Comparison of ENCODE assay signal across 9 cellular contexts in the genomic region with DNA sequence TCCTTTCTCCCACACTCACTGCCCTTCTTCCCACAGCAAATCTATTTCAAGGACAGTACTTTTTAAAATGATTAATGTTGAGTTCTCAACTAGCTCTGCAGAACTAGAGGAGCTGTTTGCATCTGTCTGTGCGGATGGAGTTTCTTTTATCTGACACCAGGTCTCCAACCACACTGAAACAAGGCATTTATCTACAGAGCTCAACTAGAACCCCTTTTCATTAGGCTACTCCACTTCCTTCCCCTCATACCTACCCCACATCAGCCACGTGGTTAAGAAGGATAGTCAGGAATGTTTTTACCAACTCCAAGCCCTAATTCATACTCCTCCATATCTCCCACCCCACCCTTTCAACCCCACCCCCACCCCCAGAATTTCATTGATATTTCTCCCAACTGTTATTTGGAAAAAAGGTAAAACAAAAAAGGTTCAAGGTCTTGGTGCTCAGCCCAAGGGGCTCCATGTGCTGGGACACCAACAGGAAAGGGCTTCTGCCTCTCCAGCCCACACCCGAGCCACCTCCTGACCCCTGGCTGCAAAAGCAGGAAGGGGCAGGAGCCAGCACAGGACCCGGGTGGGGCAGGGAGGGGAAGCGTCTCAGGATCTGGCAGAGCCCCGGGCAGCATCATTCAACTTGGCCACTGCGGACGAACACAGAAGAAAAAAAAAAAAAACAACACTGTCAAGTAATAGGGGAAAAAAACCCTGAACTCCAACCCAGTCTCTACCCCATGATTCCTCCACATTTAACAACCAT. TPM values are rescaled to one million over a fixed set of nuclear protein-coding genes. Genes with fewer than 3 reads are reported as not detected.
A peak's percentile ranks its signal among the peaks of the same experiment; 100 is the strongest.
DNase-seq lines count a peak whose midpoint lies in the region; ATAC-seq and TF ChIP-seq lines count a peak whose summit lies in the region.
"Had no signal": no experiment of that assay in that cellular context is flagged by ENCODE, and none has a peak within 500 bp of the region (broad histone marks: within the 10 kb centered on the region; RNA-seq: fewer than 3 reads in every experiment).

No MANE protein-coding gene starts in this region.

- 15% methylated on average over 8 of the region's 8 CpGs for WGBS in right cardiac atrium
- 75% methylated on average over 5 of the region's 8 CpGs for WGBS in smooth muscle cell (ENCODE audit: low lambda C conversion rate)

- peak overlapping the region; percentile 60 for H3K27ac Mint-ChIP-seq in HFFc6
- H3K27ac Mint-ChIP-seq in activated naive CD8-positive, alpha-beta T cell: peak overlapping the region; percentile 87

- H3K9ac ChIP-seq in smooth muscle cell (ENCODE audit: low read depth): no peak overlapping the region

- peaks cover 45% of the 10 kb centered on the region for H3K4me1 Mint-ChIP-seq in HFFc6 (ENCODE audit: low read depth)
- H3K4me1 Mint-ChIP-seq in activated naive CD8-positive, alpha-beta T cell (ENCODE audit: low read depth): peaks cover 62% of the 10 kb centered on the region

- no peaks in the 10 kb centered on the region for H3K27me3 Mint-ChIP-seq in HFFc6 (ENCODE audit: insufficient read depth)
- H3K27me3 Mint-ChIP-seq in activated naive CD8-positive, alpha-beta T cell: no peaks in the 10 kb centered on the region

- H3K36me3 ChIP-seq in smooth muscle cell (ENCODE audit: low read depth): peaks cover 8% of the 10 kb centered on the region

- ATAC-seq in right cardiac atrium (peak; percentile 80 to 87), HG02973 (IDR thresholded peaks at IDR 0.05; ENCODE audit: unreplicated experiment) (no peak), omental fat pad (ENCODE audit: low FRiP score) (no peak), GM19467 (IDR thresholded peaks at IDR 0.05; ENCODE audit: unreplicated experiment) (no peak)

- H3K36me3 Mint-ChIP-seq in HFFc6 (ENCODE audit: low read depth): peaks cover 53% of the 10 kb centered on the region
- peaks cover 21% of the 10 kb centered on the region for H3K36me3 Mint-ChIP-seq in activated naive CD8-positive, alpha-beta T cell

- intact Hi-C loops in right cardiac atrium (cut with DNase I): loop anchor here in 3 of 4 donors (5.0 to 10.0 kb wide), 2 partner anchors 45 to 58 kb away; a partner anchor contains a TSS

- no peak overlapping the region for H3K4me3 ChIP-seq in right cardiac atrium (ENCODE audit: low read length)
- H3K4me3 ChIP-seq in smooth muscle cell: no peak overlapping the region
- H3K4me3 ChIP-seq: SJSA1 had no signal

- H3K27ac ChIP-seq in right cardiac atrium (ENCODE audit: low read length) (peak overlapping the region; percentile 42), smooth muscle cell (ENCODE audit: low read depth) (peak overlapping the region; percentile 12)
- H3K27ac ChIP-seq: SJSA1 had no signal

- peaks cover 4% of the 10 kb centered on the region for H3K79me2 ChIP-seq in smooth muscle cell (ENCODE audit: low read depth)

- peaks cover 25% of the 10 kb centered on the region for H3F3A ChIP-seq in smooth muscle cell (ENCODE audit: low read depth)

- peaks cover 18% of the 10 kb centered on the region for H4K20me1 ChIP-seq in smooth muscle cell (ENCODE audit: low read depth)

- no peak overlapping the region for H3K4me3 Mint-ChIP-seq in HFFc6
- H3K4me3 Mint-ChIP-seq in activated naive CD8-positive, alpha-beta T cell: peak overlapping the region; percentile 46

- no peak overlapping the region for H3K4me2 ChIP-seq in smooth muscle cell

- H3K4me1 ChIP-seq in right cardiac atrium (ENCODE audit: control insufficient read depth, insufficient read depth, low read length): peaks cover 5% of the 10 kb centered on the region
- H3K4me1 ChIP-seq in smooth muscle cell (ENCODE audit: low read depth): no peaks in the 10 kb centered on the region

- no peaks in the 10 kb centered on the region for H3K9me3 Mint-ChIP-seq in HFFc6
- H3K9me3 Mint-ChIP-seq in activated naive CD8-positive, alpha-beta T cell (ENCODE audit: low read depth): no peaks in the 10 kb centered on the region

- TF ChIP-seq CTCF in HFFc6 (IDR thresholded peaks at IDR 0.05): no peak
- TF ChIP-seq CTCF in smooth muscle cell (IDR thresholded peaks at IDR 0.05; ENCODE audit: borderline replicate concordance, insufficient read depth, poor library complexity, severe bottlenecking): no peak
- TF ChIP-seq CTCF in omental fat pad (IDR thresholded peaks at IDR 0.05): no peak

- no peak for DNase-seq in HFFc6
- DNase-seq in right cardiac atrium: peak; percentile 85 to 92 (median 89)
- DNase-seq in smooth muscle cell (lab: John Stamatoyannopoulos, UW; ENCODE audit: unreplicated experiment): no peak
- no peak for DNase-seq in omental fat pad (ENCODE audit: low spot score)
- no peak for DNase-seq in NCI-H524 treated with DMSO at 0.1 percent for 48 hours (lab: John Stamatoyannopoulos, UW)

- H3K9me3 ChIP-seq in right cardiac atrium (ENCODE audit: control insufficient read depth, low read length): no peaks in the 10 kb centered on the region
- H3K9me3 ChIP-seq in smooth muscle cell (replicated peaks; ENCODE audit: low read depth): no peaks in the 10 kb centered on the region
- H3K9me3 ChIP-seq: SJSA1 had no signal

- no peaks in the 10 kb centered on the region for H3K27me3 ChIP-seq in right cardiac atrium (ENCODE audit: control insufficient read depth, insufficient read depth)
- H3K27me3 ChIP-seq in smooth muscle cell (ENCODE audit: low read depth): no peaks in the 10 kb centered on the region
- H3K27me3 ChIP-seq: SJSA1 had no signal

- no peak overlapping the region for H2AFZ ChIP-seq in smooth muscle cell (ENCODE audit: low read depth)

RNA-seq across cellular contexts. Expression of a gene that starts 7.0 kb away (rescaled TPM):
- total RNA-seq in HFFc6 (2021; fragmentation: NEBNext Ultra II Directional; extraction: Animal tissue kit (Norgen Biotek cat#: 25700)): 100 to 1,000 TPM; 111 to 124 (median 119) TPM
- 100 to 1,000 TPM; 111 to 122 (median 118) TPM for total RNA-seq in right cardiac atrium
- polyA plus RNA-seq in right cardiac atrium: 81.6 TPM
- total RNA-seq in smooth muscle cell: 63.5 and 66.3 TPM in 2 replicates
- 31.3 and 54.7 TPM in 2 replicates for polyA plus RNA-seq in smooth muscle cell
- 100 to 1,000 TPM; 115 to 179 (median 155) TPM for total RNA-seq in omental fat pad

RNA-seq across cellular contexts. Expression of a gene that starts 43.0 kb away (rescaled TPM):
- 100 to 1,000 TPM; 155 to 170 (median 164) TPM for total RNA-seq in HFFc6 (2021; fragmentation: NEBNext Ultra II Directional; extraction: Animal tissue kit (Norgen Biotek cat#: 25700))
- 100 to 1,000 TPM in 1 of 4 donors, 10 to 100 TPM in 3; 65.5 to 130 (median 80.2) TPM for total RNA-seq in right cardiac atrium
- polyA plus RNA-seq in right cardiac atrium: 78.7 TPM
- 519 and 630 TPM in 2 replicates for total RNA-seq in smooth muscle cell
- polyA plus RNA-seq in smooth muscle cell: 224 and 247 TPM in 2 replicates
- 100 to 1,000 TPM; 505 to 845 (median 657) TPM for total RNA-seq in omental fat pad

Comparison
In these comparisons a context has a peak if more than half of its experiments do, and no peak if none do; other contexts are left out.
1. DNase-seq: peak in right cardiac atrium (3 of 3); none in HFFc6 (single experiment), smooth muscle cell (single experiment), omental fat pad (single experiment) and NCI-H524 treated with DMSO at 0.1 percent for 48 hours (single experiment).
2. ATAC-seq: peak in right cardiac atrium (2 of 2); none in HG02973 (single experiment), omental fat pad (single experiment) and GM19467 (single experiment).